ENCODE assay signal across 17 cellular contexts in the genomic region with DNA sequence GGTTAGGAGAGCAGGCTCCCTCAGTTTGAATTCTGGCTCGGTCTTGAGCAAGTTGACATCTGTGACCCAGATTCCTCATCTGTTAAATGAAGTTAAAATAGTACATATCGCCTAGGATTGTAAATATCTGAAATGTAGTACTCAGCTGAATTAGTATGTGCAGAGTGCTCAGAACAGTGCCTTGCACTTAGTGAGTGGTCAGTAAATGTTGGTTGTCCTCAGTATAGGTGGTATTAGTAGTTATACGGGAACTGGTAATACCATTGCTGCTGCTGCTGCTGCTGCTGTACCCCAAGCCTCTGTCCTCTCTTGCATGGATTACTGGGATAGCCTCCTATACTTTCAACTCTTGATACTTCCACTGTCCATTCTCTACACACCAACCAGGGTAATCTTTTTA.
"Had no signal": no experiment of that assay in that cellular context is flagged by ENCODE, and none has a peak within 500 bp of the region (broad histone marks: within the 10 kb centered on the region; RNA-seq: fewer than 3 reads in every experiment).

No MANE protein-coding gene starts in this region.

- DNase-seq: activated CD8-positive, alpha-beta memory T cell treated with anti-CD3 and anti-CD28 coated beads for 24 hours; activated CD8-positive, alpha-beta memory T cell treated with anti-CD3 and anti-CD28 coated beads, Interleukin-2, amount 50 U/mL, for 48 hours; activated gamma-delta T cell treated with Interleukin-2 at 50 U/mL for 16 hours; amniotic stem cell; central memory CD4-positive, alpha-beta T cell; effector CD4-positive, alpha-beta T cell; left colon; stimulated activated naive CD4-positive, alpha-beta T cell; upper lobe of right lung had no signal

- ATAC-seq: activated CD4-positive, CD25-positive, alpha-beta regulatory T cell treated with anti-CD3 and anti-CD28 coated beads, Interleukin-2, amount 50 U/mL, for 24 hours; activated naive CD4-positive, alpha-beta T cell treated with anti-CD3 and anti-CD28 coated beads, Interleukin-2, amount 50 U/mL, for 72 hours; esophagus mucosa; gastroesophageal sphincter; left colon; upper lobe of right lung had no signal

- H3K9me3 ChIP-seq: gastroesophageal sphincter, upper lobe of right lung had no signal

- H3K27ac Mint-ChIP-seq: activated naive CD4-positive, alpha-beta T cell treated with anti-CD3 and anti-CD28 coated beads, Interleukin-2, amount 50 U/mL, for 72 hours; mesothelial cell of epicardium; nephron had no signal

- H3K9me3 Mint-ChIP-seq: activated naive CD4-positive, alpha-beta T cell treated with anti-CD3 and anti-CD28 coated beads, Interleukin-2, amount 50 U/mL, for 72 hours; mesothelial cell of epicardium; nephron had no signal

- H3K27me3 Mint-ChIP-seq: brain had no signal

- H3K36me3 ChIP-seq: gastroesophageal sphincter, upper lobe of right lung had no signal

- H3K27me3 ChIP-seq: gastroesophageal sphincter, upper lobe of right lung had no signal

- H3K27ac ChIP-seq: gastroesophageal sphincter had no signal

- H3K4me3 ChIP-seq: gastroesophageal sphincter, lung, upper lobe of right lung had no signal

- H3K4me3 Mint-ChIP-seq: brain, mesothelial cell of epicardium, nephron had no signal
